In the genomic region with DNA sequence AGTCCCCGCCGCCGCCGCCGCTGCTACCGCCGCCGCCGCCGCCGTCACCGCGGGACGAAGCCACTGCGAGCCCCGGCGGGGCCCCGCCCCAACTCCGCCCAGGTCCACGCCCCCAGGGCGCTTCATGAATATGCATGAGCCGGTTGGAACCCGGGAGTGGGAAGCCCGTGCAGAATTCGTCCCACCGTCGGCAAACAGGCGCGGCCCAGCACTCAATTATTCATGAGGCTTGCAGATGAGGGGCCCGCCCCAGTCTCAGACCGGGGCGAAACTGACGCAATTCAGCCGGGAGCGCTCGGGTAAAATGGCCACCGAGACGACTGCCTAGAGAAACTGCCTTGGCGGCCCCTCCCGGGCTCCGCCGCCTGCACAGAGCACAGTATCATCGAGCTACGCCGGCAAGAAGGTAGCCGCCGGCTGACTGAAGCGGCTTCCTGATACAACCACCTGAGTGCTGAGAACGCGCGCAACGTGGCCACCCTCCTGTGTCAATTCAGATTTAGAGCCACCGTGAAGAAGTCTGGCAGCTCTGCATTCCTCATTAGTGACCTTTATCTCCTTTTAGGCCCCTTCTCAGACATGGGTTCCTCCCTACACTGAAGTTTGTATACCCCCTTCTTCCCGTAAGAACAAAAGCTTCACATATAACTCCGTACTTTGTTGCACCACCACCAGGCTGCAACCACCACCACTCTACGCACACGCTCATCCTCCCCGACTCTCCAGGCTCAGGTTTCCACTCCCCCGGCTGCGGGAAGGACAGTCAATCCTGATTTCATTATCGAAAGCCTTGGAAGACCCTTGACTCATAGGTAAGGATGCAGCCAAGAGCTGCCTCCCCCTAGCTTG, we compare ENCODE assay signal across 1 cellular context.
TF ChIP-seq lines count a peak whose summit lies in the region.

A gene with protein sequence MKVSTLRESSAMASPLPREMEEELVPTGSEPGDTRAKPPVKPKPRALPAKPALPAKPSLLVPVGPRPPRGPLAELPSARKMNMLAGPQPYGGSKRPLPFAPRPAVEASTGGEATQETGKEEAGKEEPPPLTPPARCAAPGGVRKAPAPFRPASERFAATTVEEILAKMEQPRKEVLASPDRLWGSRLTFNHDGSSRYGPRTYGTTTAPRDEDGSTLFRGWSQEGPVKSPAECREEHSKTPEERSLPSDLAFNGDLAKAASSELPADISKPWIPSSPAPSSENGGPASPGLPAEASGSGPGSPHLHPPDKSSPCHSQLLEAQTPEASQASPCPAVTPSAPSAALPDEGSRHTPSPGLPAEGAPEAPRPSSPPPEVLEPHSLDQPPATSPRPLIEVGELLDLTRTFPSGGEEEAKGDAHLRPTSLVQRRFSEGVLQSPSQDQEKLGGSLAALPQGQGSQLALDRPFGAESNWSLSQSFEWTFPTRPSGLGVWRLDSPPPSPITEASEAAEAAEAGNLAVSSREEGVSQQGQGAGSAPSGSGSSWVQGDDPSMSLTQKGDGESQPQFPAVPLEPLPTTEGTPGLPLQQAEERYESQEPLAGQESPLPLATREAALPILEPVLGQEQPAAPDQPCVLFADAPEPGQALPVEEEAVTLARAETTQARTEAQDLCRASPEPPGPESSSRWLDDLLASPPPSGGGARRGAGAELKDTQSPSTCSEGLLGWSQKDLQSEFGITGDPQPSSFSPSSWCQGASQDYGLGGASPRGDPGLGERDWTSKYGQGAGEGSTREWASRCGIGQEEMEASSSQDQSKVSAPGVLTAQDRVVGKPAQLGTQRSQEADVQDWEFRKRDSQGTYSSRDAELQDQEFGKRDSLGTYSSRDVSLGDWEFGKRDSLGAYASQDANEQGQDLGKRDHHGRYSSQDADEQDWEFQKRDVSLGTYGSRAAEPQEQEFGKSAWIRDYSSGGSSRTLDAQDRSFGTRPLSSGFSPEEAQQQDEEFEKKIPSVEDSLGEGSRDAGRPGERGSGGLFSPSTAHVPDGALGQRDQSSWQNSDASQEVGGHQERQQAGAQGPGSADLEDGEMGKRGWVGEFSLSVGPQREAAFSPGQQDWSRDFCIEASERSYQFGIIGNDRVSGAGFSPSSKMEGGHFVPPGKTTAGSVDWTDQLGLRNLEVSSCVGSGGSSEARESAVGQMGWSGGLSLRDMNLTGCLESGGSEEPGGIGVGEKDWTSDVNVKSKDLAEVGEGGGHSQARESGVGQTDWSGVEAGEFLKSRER (N-terminal part only) (minus strand): TSS at position 67 of the 849 bp plus-strand sequence. CDS start 3,067 bp downstream, outside the sequence.

TF ChIP-seq in HepG2, 621 proteins besides CTCF, POLR2A, EP300 and RAD21 (continued from another document and continues in another):
- TF ChIP-seq PHF8 (CRISPR knock-in tag; IDR thresholded peaks at IDR 0.05) = peak; percentile 52
- TF ChIP-seq, protein P1, sequence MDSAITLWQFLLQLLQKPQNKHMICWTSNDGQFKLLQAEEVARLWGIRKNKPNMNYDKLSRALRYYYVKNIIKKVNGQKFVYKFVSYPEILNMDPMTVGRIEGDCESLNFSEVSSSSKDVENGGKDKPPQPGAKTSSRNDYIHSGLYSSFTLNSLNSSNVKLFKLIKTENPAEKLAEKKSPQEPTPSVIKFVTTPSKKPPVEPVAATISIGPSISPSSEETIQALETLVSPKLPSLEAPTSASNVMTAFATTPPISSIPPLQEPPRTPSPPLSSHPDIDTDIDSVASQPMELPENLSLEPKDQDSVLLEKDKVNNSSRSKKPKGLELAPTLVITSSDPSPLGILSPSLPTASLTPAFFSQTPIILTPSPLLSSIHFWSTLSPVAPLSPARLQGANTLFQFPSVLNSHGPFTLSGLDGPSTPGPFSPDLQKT (CRISPR knock-in tag; IDR thresholded peaks at IDR 0.05; ENCODE audit: borderline replicate concordance) = no peak
- TF ChIP-seq ZNF709 (CRISPR knock-in tag; IDR thresholded peaks at IDR 0.05) = no peak
- TF ChIP-seq ASH2L (IDR thresholded peaks at IDR 0.05; ENCODE audit: insufficient read length, low read depth, low read length) = peak; percentile 15
- TF ChIP-seq SMARCE1 (IDR thresholded peaks at IDR 0.05; ENCODE audit: borderline replicate concordance) = no peak
- TF ChIP-seq HNRNPLL (IDR thresholded peaks at IDR 0.05; ENCODE audit: low read depth, low read length, poor library complexity, severe bottlenecking) = peak; percentile 90
- peak; percentile 95 for TF ChIP-seq CEBPG (CRISPR knock-in tag; IDR thresholded peaks at IDR 0.05)
- TF ChIP-seq, protein P2, sequence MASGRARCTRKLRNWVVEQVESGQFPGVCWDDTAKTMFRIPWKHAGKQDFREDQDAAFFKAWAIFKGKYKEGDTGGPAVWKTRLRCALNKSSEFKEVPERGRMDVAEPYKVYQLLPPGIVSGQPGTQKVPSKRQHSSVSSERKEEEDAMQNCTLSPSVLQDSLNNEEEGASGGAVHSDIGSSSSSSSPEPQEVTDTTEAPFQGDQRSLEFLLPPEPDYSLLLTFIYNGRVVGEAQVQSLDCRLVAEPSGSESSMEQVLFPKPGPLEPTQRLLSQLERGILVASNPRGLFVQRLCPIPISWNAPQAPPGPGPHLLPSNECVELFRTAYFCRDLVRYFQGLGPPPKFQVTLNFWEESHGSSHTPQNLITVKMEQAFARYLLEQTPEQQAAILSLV (CRISPR knock-in tag; IDR thresholded peaks at IDR 0.05; ENCODE audit: borderline replicate concordance) = no peak
- TF ChIP-seq ERF (CRISPR knock-in tag; IDR thresholded peaks at IDR 0.05) = no peak
- peak; percentile 52; the same call in 1 of the 2 replicates for TF ChIP-seq ZC3H4 (CRISPR knock-in tag; IDR thresholded peaks at IDR 0.05; ENCODE audit: borderline replicate concordance)
- TF ChIP-seq, protein P3, sequence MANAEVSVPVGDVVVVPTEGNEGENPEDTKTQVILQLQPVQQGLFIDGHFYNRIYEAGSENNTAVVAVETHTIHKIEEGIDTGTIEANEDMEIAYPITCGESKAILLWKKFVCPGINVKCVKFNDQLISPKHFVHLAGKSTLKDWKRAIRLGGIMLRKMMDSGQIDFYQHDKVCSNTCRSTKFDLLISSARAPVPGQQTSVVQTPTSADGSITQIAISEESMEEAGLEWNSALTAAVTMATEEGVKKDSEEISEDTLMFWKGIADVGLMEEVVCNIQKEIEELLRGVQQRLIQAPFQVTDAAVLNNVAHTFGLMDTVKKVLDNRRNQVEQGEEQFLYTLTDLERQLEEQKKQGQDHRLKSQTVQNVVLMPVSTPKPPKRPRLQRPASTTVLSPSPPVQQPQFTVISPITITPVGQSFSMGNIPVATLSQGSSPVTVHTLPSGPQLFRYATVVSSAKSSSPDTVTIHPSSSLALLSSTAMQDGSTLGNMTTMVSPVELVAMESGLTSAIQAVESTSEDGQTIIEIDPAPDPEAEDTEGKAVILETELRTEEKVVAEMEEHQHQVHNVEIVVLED (CRISPR knock-in tag; IDR thresholded peaks at IDR 0.05; ENCODE audit: borderline replicate concordance) = 0 out of 2 replicates have a peak, but pooled peaks have one; percentile 40
- no peak for TF ChIP-seq NFRKB (IDR thresholded peaks at IDR 0.05)
- peak; percentile 41; the same call in 1 of the 2 replicates for TF ChIP-seq CREM (IDR thresholded peaks at IDR 0.05)
- TF ChIP-seq CREM (CRISPR knock-in tag; IDR thresholded peaks at IDR 0.05) = no peak
- TF ChIP-seq ZFP36L2 (CRISPR knock-in tag; IDR thresholded peaks at IDR 0.05) = no peak
- no peak for TF ChIP-seq ZNF296 (CRISPR knock-in tag; conservative IDR thresholded peaks at IDR 0.05)
- TF ChIP-seq, protein P4, sequence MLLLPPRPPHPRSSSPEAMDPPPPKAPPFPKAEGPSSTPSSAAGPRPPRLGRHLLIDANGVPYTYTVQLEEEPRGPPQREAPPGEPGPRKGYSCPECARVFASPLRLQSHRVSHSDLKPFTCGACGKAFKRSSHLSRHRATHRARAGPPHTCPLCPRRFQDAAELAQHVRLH (CRISPR knock-in tag; IDR thresholded peaks at IDR 0.05; ENCODE audit: borderline replicate concordance, low read depth) = peak; percentile 35; the same call in 1 of the 2 replicates
- peak; percentile 93 for TF ChIP-seq SKI (IDR thresholded peaks at IDR 0.05; ENCODE audit: partially characterized antibody)
- TF ChIP-seq, protein P5, sequence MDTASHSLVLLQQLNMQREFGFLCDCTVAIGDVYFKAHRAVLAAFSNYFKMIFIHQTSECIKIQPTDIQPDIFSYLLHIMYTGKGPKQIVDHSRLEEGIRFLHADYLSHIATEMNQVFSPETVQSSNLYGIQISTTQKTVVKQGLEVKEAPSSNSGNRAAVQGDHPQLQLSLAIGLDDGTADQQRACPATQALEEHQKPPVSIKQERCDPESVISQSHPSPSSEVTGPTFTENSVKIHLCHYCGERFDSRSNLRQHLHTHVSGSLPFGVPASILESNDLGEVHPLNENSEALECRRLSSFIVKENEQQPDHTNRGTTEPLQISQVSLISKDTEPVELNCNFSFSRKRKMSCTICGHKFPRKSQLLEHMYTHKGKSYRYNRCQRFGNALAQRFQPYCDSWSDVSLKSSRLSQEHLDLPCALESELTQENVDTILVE (CRISPR knock-in tag; IDR thresholded peaks at IDR 0.05) = peak; percentile 90
- TF ChIP-seq MYC (CRISPR knock-in tag; IDR thresholded peaks at IDR 0.05; ENCODE audit: borderline replicate concordance) = 0 out of 2 replicates have a peak, but pooled peaks have one; percentile 48
- no peak for TF ChIP-seq JUN (CRISPR knock-in tag; IDR thresholded peaks at IDR 0.05)
- peak; percentile 44 for TF ChIP-seq ZNF501 (CRISPR knock-in tag; IDR thresholded peaks at IDR 0.05)
- TF ChIP-seq HOXD1 (CRISPR knock-in tag; IDR thresholded peaks at IDR 0.05) = 0 out of 2 replicates have a peak, but pooled peaks have one; percentile 25
- peak; percentile 56 for TF ChIP-seq ZNF883 (CRISPR knock-in tag; IDR thresholded peaks at IDR 0.05; ENCODE audit: not compliant biosample characterization)
- TF ChIP-seq, protein P6, sequence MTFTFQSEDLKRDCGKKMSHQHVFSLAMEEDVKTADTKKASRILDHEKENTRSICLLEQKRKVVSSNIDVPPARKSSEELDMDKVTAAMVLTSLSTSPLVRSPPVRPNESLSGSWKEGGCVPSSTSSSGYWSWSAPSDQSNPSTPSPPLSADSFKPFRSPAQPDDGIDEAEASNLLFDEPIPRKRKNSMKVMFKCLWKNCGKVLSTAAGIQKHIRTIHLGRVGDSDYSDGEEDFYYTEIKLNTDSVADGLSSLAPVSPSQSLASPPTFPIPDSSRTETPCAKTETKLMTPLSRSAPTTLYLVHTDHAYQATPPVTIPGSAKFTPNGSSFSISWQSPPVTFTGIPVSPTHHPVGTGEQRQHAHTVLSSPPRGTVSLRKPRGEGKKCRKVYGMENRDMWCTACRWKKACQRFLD (CRISPR knock-in tag; IDR thresholded peaks at IDR 0.05; ENCODE audit: borderline replicate concordance) = peak; percentile 80; the same call in 1 of the 2 replicates
- TF ChIP-seq ZNF496 (CRISPR knock-in tag; IDR thresholded peaks at IDR 0.05; ENCODE audit: insufficient replicate concordance) = no peak
- peak; percentile 69; the same call in 1 of the 2 replicates for TF ChIP-seq SP4 (CRISPR knock-in tag; IDR thresholded peaks at IDR 0.05)
- TF ChIP-seq, protein P7, sequence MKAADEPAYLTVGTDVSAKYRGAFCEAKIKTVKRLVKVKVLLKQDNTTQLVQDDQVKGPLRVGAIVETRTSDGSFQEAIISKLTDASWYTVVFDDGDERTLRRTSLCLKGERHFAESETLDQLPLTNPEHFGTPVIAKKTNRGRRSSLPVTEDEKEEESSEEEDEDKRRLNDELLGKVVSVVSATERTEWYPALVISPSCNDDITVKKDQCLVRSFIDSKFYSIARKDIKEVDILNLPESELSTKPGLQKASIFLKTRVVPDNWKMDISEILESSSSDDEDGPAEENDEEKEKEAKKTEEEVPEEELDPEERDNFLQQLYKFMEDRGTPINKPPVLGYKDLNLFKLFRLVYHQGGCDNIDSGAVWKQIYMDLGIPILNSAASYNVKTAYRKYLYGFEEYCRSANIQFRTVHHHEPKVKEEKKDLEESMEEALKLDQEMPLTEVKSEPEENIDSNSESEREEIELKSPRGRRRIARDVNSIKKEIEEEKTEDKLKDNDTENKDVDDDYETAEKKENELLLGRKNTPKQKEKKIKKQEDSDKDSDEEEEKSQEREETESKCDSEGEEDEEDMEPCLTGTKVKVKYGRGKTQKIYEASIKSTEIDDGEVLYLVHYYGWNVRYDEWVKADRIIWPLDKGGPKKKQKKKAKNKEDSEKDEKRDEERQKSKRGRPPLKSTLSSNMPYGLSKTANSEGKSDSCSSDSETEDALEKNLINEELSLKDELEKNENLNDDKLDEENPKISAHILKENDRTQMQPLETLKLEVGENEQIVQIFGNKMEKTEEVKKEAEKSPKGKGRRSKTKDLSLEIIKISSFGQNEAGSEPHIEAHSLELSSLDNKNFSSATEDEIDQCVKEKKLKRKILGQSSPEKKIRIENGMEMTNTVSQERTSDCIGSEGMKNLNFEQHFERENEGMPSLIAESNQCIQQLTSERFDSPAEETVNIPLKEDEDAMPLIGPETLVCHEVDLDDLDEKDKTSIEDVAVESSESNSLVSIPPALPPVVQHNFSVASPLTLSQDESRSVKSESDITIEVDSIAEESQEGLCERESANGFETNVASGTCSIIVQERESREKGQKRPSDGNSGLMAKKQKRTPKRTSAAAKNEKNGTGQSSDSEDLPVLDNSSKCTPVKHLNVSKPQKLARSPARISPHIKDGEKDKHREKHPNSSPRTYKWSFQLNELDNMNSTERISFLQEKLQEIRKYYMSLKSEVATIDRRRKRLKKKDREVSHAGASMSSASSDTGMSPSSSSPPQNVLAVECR (CRISPR knock-in tag; IDR thresholded peaks at IDR 0.05; ENCODE audit: borderline replicate concordance) = peak; percentile 79; the same call in 1 of the 2 replicates
- TF ChIP-seq, protein P8, sequence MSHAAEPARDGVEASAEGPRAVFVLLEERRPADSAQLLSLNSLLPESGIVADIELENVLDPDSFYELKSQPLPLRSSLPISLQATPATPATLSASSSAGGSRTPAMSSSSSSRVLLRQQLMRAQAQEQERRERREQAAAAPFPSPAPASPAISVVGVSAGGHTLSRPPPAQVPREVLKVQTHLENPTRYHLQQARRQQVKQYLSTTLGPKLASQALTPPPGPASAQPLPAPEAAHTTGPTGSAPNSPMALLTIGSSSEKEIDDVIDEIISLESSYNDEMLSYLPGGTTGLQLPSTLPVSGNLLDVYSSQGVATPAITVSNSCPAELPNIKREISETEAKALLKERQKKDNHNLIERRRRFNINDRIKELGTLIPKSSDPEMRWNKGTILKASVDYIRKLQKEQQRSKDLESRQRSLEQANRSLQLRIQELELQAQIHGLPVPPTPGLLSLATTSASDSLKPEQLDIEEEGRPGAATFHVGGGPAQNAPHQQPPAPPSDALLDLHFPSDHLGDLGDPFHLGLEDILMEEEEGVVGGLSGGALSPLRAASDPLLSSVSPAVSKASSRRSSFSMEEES (CRISPR knock-in tag; IDR thresholded peaks at IDR 0.05) = 0 out of 2 replicates have a peak, but pooled peaks have one; percentile 19
- TF ChIP-seq, protein P9, sequence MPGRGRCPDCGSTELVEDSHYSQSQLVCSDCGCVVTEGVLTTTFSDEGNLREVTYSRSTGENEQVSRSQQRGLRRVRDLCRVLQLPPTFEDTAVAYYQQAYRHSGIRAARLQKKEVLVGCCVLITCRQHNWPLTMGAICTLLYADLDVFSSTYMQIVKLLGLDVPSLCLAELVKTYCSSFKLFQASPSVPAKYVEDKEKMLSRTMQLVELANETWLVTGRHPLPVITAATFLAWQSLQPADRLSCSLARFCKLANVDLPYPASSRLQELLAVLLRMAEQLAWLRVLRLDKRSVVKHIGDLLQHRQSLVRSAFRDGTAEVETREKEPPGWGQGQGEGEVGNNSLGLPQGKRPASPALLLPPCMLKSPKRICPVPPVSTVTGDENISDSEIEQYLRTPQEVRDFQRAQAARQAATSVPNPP (CRISPR knock-in tag; IDR thresholded peaks at IDR 0.05) = no peak
- TF ChIP-seq ZNF335 (CRISPR knock-in tag; IDR thresholded peaks at IDR 0.05) = no peak
- TF ChIP-seq YY1 (IDR thresholded peaks at IDR 0.05; ENCODE audit: insufficient read depth, insufficient replicate concordance, low read depth, low read length) = peak; percentile 88
- 0 out of 2 replicates have a peak, but pooled peaks have one; percentile 63 for TF ChIP-seq ZNF136 (CRISPR knock-in tag; IDR thresholded peaks at IDR 0.05; ENCODE audit: low read depth)
- TF ChIP-seq ZNF720 (CRISPR knock-in tag; IDR thresholded peaks at IDR 0.05) = no peak
- no peak for TF ChIP-seq TARDBP (CRISPR knock-in tag; IDR thresholded peaks at IDR 0.05)
- no peak for TF ChIP-seq HDAC2 (CRISPR knock-in tag; IDR thresholded peaks at IDR 0.05)
- 0 out of 2 replicates have a peak, but pooled peaks have one; percentile 19 for TF ChIP-seq ZSCAN25 (CRISPR knock-in tag; IDR thresholded peaks at IDR 0.05)
- TF ChIP-seq ZSCAN21 (CRISPR knock-in tag; IDR thresholded peaks at IDR 0.05; ENCODE audit: borderline replicate concordance) = no peak
